ENCODE assay signal across 14 cellular contexts in genomic region chrX:118503260-118504041, GRCh38. TPM values are rescaled to one million over a fixed set of nuclear protein-coding genes. Genes with fewer than 3 reads are reported as not detected.
DNase-seq lines count a peak whose midpoint lies in the region; ATAC-seq and TF ChIP-seq lines count a peak whose summit lies in the region.
"Had no signal": no experiment of that assay in that cellular context is flagged by ENCODE, and none has a peak within 500 bp of the region (broad histone marks: within the 10 kb centered on the region; RNA-seq: fewer than 3 reads in every experiment).

No MANE protein-coding gene starts in this region.

- no peaks in the 10 kb centered on the region for H3K9me3 Mint-ChIP-seq in central memory CD8-positive, alpha-beta T cell

- peaks cover 0 to 25% (median 0%) of the 10 kb centered on the region in 12 donors for H3K4me1 ChIP-seq in heart left ventricle
- H3K4me1 ChIP-seq: body of pancreas had no signal

- no peaks in the 10 kb centered on the region for H3K27me3 Mint-ChIP-seq in central memory CD8-positive, alpha-beta T cell

- TF ChIP-seq CTCF in heart left ventricle (IDR thresholded peaks at IDR 0.05), result no peak

- H3K4me3 ChIP-seq in heart left ventricle, result no peak overlapping the region
- H3K4me3 ChIP-seq: body of pancreas had no signal

- 54 to 65% (median 57%) methylated on average over 7 of the region's 7 CpGs for WGBS in heart left ventricle, 4 donors

- no peak for TF ChIP-seq POLR2A in heart left ventricle (IDR thresholded peaks at IDR 0.05)

- intact Hi-C loops in Right ventricle myocardium inferior (cut with DNase I), result no loop called here
- intact Hi-C loops in heart left ventricle (cut with DNase I), result no loop called here

- H3K36me3 Mint-ChIP-seq in central memory CD8-positive, alpha-beta T cell (ENCODE audit: insufficient read depth), result peaks cover 20% of the 10 kb centered on the region

- DNase-seq in Right ventricle myocardium inferior (ENCODE audit: missing footprints) (peak; percentile 20), heart left ventricle (no peak), SIG-M5 treated with dmso at 0.1 percent for 504 hours (lab: John Stamatoyannopoulos, UW; ENCODE audit: unreplicated experiment) (peak; percentile 50), NCI-H2227 treated with DMSO at 0.1 percent for 48 hours (lab: John Stamatoyannopoulos, UW) (no peak), CD1c-positive myeloid dendritic cell (ENCODE audit: extremely low spot score) (no peak), NCI-H2081 treated with DMSO at 0.1 percent for 48 hours (lab: John Stamatoyannopoulos, UW) (no peak), foreskin melanocyte (no peak)
- no peak for DNase-seq in central memory CD8-positive, alpha-beta T cell (ENCODE audit: low spot score in 2 of 2)
- DNase-seq: activated CD8-positive, alpha-beta memory T cell treated with anti-CD3 and anti-CD28 coated beads, Interleukin-2, amount 50 U/mL, for 4 hours; body of pancreas; effector memory CD4-positive, alpha-beta T cell; kidney; retina; stimulated activated CD4-positive, alpha-beta T cell treated with anti-CD3 and anti-CD28 coated beads, Interleukin-2, amount 100 ng/mL, for 24 hours had no signal

- no peaks in the 10 kb centered on the region for H3K36me3 ChIP-seq in heart left ventricle

- peaks cover 47% of the 10 kb centered on the region for H3K4me1 Mint-ChIP-seq in central memory CD8-positive, alpha-beta T cell

- ATAC-seq in Right ventricle myocardium inferior (no peak), heart left ventricle (no peak)
- no peak for ATAC-seq in central memory CD8-positive, alpha-beta T cell (replicated peaks; ENCODE audit: extremely low read depth, poor library complexity, severe bottlenecking)
- ATAC-seq: body of pancreas had no signal

- H3K27ac Mint-ChIP-seq in central memory CD8-positive, alpha-beta T cell (ENCODE audit: low read depth), result peak overlapping the region; percentile 93

- H3K27me3 ChIP-seq in heart left ventricle, result peaks cover 0 to 3% (median 0%) of the 10 kb centered on the region in 9 donors
- H3K27me3 ChIP-seq: body of pancreas had no signal

- H3K4me3 Mint-ChIP-seq in central memory CD8-positive, alpha-beta T cell, result peak overlapping the region; percentile 68

- H3K27ac ChIP-seq in heart left ventricle, result peak overlapping the region in 1 of 12 donors; percentile 49
- H3K27ac ChIP-seq: body of pancreas had no signal

- H3K9me3 ChIP-seq in heart left ventricle, result no peaks in the 10 kb centered on the region
- H3K9me3 ChIP-seq: body of pancreas had no signal

RNA-seq across cellular contexts. Expression of gene DOCK11, which starts 7.8 kb away (rescaled TPM):
- total RNA-seq in Right ventricle myocardium inferior (6.9 TPM), heart left ventricle (10 to 100 TPM in 2 of 9 donors, 1 to 10 TPM in 7; 2.0 to 26.3 (median 3.1) TPM)
- 1 to 10 TPM; 1.8 to 2.1 TPM for polyA plus RNA-seq in heart left ventricle

Comparison
In these comparisons a context has a peak if more than half of its experiments do, and no peak if none do; other contexts are left out.
1. DNase-seq: peak in Right ventricle myocardium inferior (single experiment) and SIG-M5 treated with dmso at 0.1 percent for 504 hours (single experiment); none in heart left ventricle (0 of 5), central memory CD8-positive, alpha-beta T cell (0 of 2), NCI-H2227 treated with DMSO at 0.1 percent for 48 hours (single experiment), CD1c-positive myeloid dendritic cell (single experiment), NCI-H2081 treated with DMSO at 0.1 percent for 48 hours (single experiment) and foreskin melanocyte (single experiment).